In the genomic region with DNA sequence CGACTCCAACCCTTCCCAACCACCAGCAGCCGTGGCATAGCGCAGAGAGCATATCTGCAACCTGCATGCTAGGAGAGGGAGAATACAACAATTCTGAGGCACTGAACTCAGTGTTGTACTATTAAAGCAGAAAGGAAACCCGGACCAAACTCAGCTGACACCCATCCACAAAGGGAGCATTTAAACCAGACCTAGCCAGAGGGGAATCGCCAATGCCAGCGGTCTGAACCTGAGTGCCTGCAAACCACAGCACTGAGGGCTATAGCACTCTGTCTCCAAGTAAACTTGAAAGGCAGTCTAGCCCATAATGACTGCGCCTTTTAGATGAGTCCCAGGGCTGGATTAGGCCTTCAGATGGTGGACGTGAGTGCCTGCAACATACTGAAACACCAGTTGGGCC, we compare ENCODE assay signal across 18 cellular contexts.
A peak's percentile ranks its signal among the peaks of the same experiment; 100 is the strongest.
DNase-seq lines count a peak whose midpoint lies in the region; TF ChIP-seq lines count a peak whose summit lies in the region.
"Had no signal": no experiment of that assay in that cellular context is flagged by ENCODE, and none has a peak within 500 bp of the region (broad histone marks: within the 10 kb centered on the region; RNA-seq: fewer than 3 reads in every experiment).

No MANE protein-coding gene starts in this region.

- no peaks in the 10 kb centered on the region for H3K27me3 ChIP-seq in ovary
- H3K27me3 ChIP-seq: BE2C, BLaER1 had no signal

- no peaks in the 10 kb centered on the region for H3K9me3 ChIP-seq in ovary
- H3K9me3 ChIP-seq: BE2C, BLaER1, Caco-2 had no signal

- no peak for TF ChIP-seq POLR2A in ovary (IDR thresholded peaks at IDR 0.05)

- H3K36me3 ChIP-seq in ovary = no peaks in the 10 kb centered on the region
- H3K36me3 ChIP-seq: BE2C, BLaER1 had no signal

- H3K4me3 ChIP-seq in ovary = no peak overlapping the region
- H3K4me3 ChIP-seq: BLaER1 had no signal

- no peaks in the 10 kb centered on the region for H3K4me1 ChIP-seq in ovary (ENCODE audit: insufficient read depth)
- H3K4me1 ChIP-seq: BE2C, BLaER1, Caco-2 had no signal

- no peak for TF ChIP-seq EP300 in ovary (IDR thresholded peaks at IDR 0.05)

- whole genome bisulfite sequencing in ovary, 3 donors = 65 to 70% (median 69%) methylated on average over 8 of the region's 8 CpGs

- H3K27ac ChIP-seq in ovary = no peak overlapping the region
- H3K27ac ChIP-seq: BLaER1 had no signal

- in situ Hi-C loops in SK-MEL-5 (cut with HindIII; ENCODE audit: low pct_unique_long_range_greater_than_20kb, low sequenced_read_pairs) = no loop called here

- peak; percentile 1 for DNase-seq in COLO829 (ENCODE audit: low spot score)
- peak; percentile 91 for DNase-seq in SK-MEL-5 (ENCODE audit: low read depth, low spot score)
- DNase-seq in foreskin melanocyte = peak; percentile 94
- DNase-seq in NCI-H146 treated with DMSO at 0.1 percent for 48 hours (lab: John Stamatoyannopoulos, UW; ENCODE audit: unreplicated experiment) = no peak
- no peak for DNase-seq in ovary
- no peak for DNase-seq in SHP77 (lab: John Stamatoyannopoulos, UW)
- DNase-seq: 8988T; ACHN; BE2C; C1 segment of cervical spinal cord; Caco-2; Calu3; CD4-positive, alpha-beta memory T cell; CD4-positive, CD25-positive, alpha-beta regulatory T cell; CD8-positive, alpha-beta memory T cell; DMS79 treated with DMSO at 0.1 percent for 48 hours; GF-D8 had no signal

- intact Hi-C loops in ovary (cut with DNase I) = no loop called here

- TF ChIP-seq CTCF in ovary (IDR thresholded peaks at IDR 0.05) = no peak

Comparison
In these comparisons a context has a peak if more than half of its experiments do, and no peak if none do; other contexts are left out.
1. DNase-seq: peak in COLO829 (single experiment), SK-MEL-5 (single experiment) and foreskin melanocyte (single experiment); none in NCI-H146 treated with DMSO at 0.1 percent for 48 hours (single experiment), ovary (0 of 5) and SHP77 (0 of 2).